ENCODE assay signal across 20 cellular contexts in genomic region chr3:161156936-161157335, GRCh38.
"Had no signal": no experiment of that assay in that cellular context is flagged by ENCODE, and none has a peak within 500 bp of the region (broad histone marks: within the 10 kb centered on the region; RNA-seq: fewer than 3 reads in every experiment).

No MANE protein-coding gene starts in this region.

- FAIRE-seq: K562 had no signal

- H3K4me3 ChIP-seq: K562 had no signal

- ATAC-seq: K562, Panc1, SK-N-SH treated with all-trans-retinoic acid at 6 μM for 48 hours had no signal

- DNase-seq: Kasumi-1, MV-4-11, NCI-H1048, NCI-H1105, NCI-H1417, NCI-H1436 treated with DMSO at 0.1 percent for 48 hours, NCI-H1694, NCI-H187 treated with DMSO at 0.1 percent for 48 hours, NCI-H2029 treated with DMSO at 0.1 percent for 48 hours, NCI-H2171 treated with DMSO at 0.1 percent for 48 hours, NCI-H510A, NCI-H524 treated with DMSO at 0.1 percent for 48 hours, NCI-H69, NCI-H774, SHP77 had no signal

- H3K27ac ChIP-seq: KMS-11, RWPE1 had no signal

- H3K9ac ChIP-seq: KMS-11 had no signal

- H3K4me2 ChIP-seq: KMS-11 had no signal
